Comparison of ENCODE assay signal across 8 cellular contexts in the genomic region with DNA sequence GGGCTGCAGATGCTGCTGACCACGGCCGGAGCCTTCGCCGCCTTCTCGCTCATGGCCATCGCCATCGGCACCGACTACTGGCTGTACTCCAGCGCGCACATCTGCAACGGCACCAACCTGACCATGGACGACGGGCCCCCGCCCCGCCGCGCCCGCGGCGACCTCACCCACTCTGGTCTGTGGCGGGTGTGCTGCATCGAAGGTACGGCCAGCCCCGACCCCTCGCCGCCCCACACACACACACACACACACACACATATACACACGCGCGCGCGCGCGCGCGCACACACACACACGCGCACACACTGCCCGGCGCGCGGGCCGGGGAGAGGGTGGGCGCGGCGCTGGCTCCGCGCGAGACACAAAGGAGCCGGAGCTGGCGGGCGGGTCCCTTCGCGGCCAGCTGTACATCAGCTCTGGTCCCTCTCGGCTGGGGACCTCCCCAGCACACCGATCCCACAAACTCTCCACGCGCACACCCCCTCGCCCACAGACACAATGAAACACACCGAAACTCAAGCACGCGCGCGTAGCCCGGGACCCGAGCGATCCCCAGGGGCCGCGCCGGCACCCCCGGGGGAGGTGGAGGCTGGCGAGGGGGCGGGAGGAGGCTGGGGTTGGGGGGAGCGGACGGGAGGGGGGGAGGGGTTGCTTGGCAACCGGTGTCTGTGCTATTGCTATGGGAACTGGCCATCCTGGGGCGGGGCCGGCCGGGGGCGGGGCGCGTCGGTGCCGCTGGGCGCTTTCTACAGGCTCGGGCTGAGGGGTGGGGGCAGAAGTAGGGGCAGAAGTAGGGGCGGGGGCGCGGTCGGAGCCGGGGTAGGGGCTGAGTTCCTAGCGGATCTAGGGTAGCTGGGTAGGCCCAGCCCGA. TPM values are rescaled to one million over a fixed set of nuclear protein-coding genes. Genes with fewer than 3 reads are reported as not detected.
DNase-seq lines count a peak whose midpoint lies in the region; ATAC-seq and TF ChIP-seq lines count a peak whose summit lies in the region.

No MANE protein-coding gene starts in this region.

- H3K27ac Mint-ChIP-seq in WTC11, result no peak overlapping the region
- H3K27ac Mint-ChIP-seq in progenitor cell of endocrine pancreas, result no peak overlapping the region

- DNase-seq in activated naive CD4-positive, alpha-beta T cell treated with Interleukin-2 at 50 U/mL for 16 hours, result peak; percentile 26
- no peak for DNase-seq in activated naive CD4-positive, alpha-beta T cell (lab: John Stamatoyannopoulos, UW)
- DNase-seq in WTC11 (ENCODE audit: low spot score), result peak; percentile 84
- DNase-seq in fibroblast of pulmonary artery (ENCODE audit: low read depth), result no peak
- peak; percentile 23 for DNase-seq in progenitor cell of endocrine pancreas (ENCODE audit: low spot score, unreplicated experiment)
- DNase-seq in SHP77 treated with DMSO at 0.1 percent for 48 hours (lab: John Stamatoyannopoulos, UW), result no peak

- POLR2A ChIA-PET in WTC11 (lab: Charles Lee), result no interaction called here

- peak overlapping the region; percentile 27 for H3K4me3 ChIP-seq in fibroblast of pulmonary artery (replicated peaks; ENCODE audit: low read depth, low read length)

- TF ChIP-seq CTCF in WTC11 (IDR thresholded peaks at IDR 0.05) (no peak), fibroblast of pulmonary artery (IDR thresholded peaks at IDR 0.05; ENCODE audit: low read length, missing control alignments) (no peak), progenitor cell of endocrine pancreas (IDR thresholded peaks at IDR 0.05; ENCODE audit: unreplicated experiment) (no peak)

- CTCF ChIA-PET in WTC11 (lab: Charles Lee), result interaction anchor here (0.6 to 2.6 kb wide), 5 partner anchors 10 to 1888 kb away, joined by 3 to 9 read pairs (median 6); no protein-coding TSS in a partner anchor

- no peaks in the 10 kb centered on the region for H3K36me3 Mint-ChIP-seq in WTC11
- H3K36me3 Mint-ChIP-seq in progenitor cell of endocrine pancreas (ENCODE audit: insufficient read depth), result no peaks in the 10 kb centered on the region

- no peaks in the 10 kb centered on the region for H3K9me3 Mint-ChIP-seq in WTC11
- H3K9me3 Mint-ChIP-seq in progenitor cell of endocrine pancreas (ENCODE audit: low read depth), result no peaks in the 10 kb centered on the region

- H3K4me3 Mint-ChIP-seq in WTC11 (peak overlapping the region; percentile 69), progenitor cell of endocrine pancreas (ENCODE audit: low read depth) (peak overlapping the region; percentile 73)

- ATAC-seq in WTC11 (peak; percentile 63), HG03439 (IDR thresholded peaks at IDR 0.05; ENCODE audit: unreplicated experiment) (no peak)
- no peak for ATAC-seq in activated CD4-positive, CD25-positive, alpha-beta regulatory T cell treated with anti-CD3 and anti-CD28 coated beads, Interleukin-2, amount 50 U/mL, for 24 hours

- peaks cover 33% of the 10 kb centered on the region for H3K4me1 Mint-ChIP-seq in WTC11
- H3K4me1 Mint-ChIP-seq in progenitor cell of endocrine pancreas (ENCODE audit: low read depth), result peaks cover 2% of the 10 kb centered on the region

- peaks cover 63% of the 10 kb centered on the region for H3K27me3 Mint-ChIP-seq in WTC11 (ENCODE audit: low read depth)
- H3K27me3 Mint-ChIP-seq in progenitor cell of endocrine pancreas, result peaks cover 67% of the 10 kb centered on the region

TF ChIP-seq in WTC11, 78 proteins besides CTCF, POLR2A, EP300 and RAD21:
- TF ChIP-seq FOXP1 (CRISPR knock-in tag; IDR thresholded peaks at IDR 0.05; ENCODE audit: borderline replicate concordance) (0 out of 2 replicates have a peak, but pooled peaks have one; percentile 31), SOX15 (CRISPR knock-in tag; IDR thresholded peaks at IDR 0.05) (no peak)

RNA-seq across cellular contexts. Expression of a gene that starts 0.7 kb away (rescaled TPM):
- total RNA-seq in WTC11 (2021) (1.6 to 3.4 TPM (median 2.3 TPM) in 3 replicates), progenitor cell of endocrine pancreas (6.5 and 8.7 TPM in 2 replicates)

Comparison
In these comparisons a context has a peak if more than half of its experiments do, and no peak if none do; other contexts are left out.
1. DNase-seq: peak in activated naive CD4-positive, alpha-beta T cell treated with Interleukin-2 at 50 U/mL for 16 hours (single experiment), WTC11 (single experiment) and progenitor cell of endocrine pancreas (single experiment); none in activated naive CD4-positive, alpha-beta T cell (0 of 4), fibroblast of pulmonary artery (single experiment) and SHP77 treated with DMSO at 0.1 percent for 48 hours (single experiment).